In the genomic region with DNA sequence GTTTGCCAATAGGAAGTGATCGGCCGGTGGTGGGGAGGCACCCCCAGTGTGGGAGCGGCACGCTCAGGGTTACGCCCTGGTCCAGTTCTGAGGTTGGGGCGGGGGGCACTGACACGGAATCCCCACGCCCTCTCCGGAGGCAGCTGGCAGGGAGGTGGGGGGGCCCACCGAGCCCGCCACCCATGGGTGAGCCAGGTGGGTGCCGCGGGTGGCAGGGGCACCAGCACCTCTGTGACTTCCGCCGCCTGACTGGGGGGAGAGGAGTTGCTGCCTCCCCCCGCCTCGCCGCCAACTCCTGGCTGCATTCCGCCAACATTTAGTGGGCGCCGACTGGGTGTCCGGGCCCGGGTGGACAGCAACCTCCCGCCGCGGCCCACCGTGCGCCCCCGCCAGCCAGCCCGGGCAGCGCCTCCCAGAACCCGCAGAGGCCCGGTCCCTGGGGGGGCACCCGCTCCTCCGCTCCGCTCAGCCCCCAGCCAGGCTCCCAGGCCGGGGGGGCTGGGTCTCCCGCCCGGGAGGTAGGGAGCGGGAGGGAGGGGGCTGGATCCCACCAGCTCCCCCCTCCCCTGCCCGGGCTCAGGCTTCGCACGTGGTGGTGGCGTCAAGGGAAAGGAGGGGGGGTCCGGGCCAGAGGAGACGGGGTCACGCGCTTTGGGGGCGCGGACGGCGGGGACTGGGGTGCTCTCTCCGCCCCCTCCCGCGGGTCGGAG, we compare ENCODE assay signal across 1 cellular context.
TF ChIP-seq lines count a peak whose summit lies in the region.

No MANE protein-coding gene starts in this region.

TF ChIP-seq in K562, 482 proteins besides CTCF, POLR2A, EP300 and RAD21 (continued from another document and continues in another):
- TF ChIP-seq, protein P1, sequence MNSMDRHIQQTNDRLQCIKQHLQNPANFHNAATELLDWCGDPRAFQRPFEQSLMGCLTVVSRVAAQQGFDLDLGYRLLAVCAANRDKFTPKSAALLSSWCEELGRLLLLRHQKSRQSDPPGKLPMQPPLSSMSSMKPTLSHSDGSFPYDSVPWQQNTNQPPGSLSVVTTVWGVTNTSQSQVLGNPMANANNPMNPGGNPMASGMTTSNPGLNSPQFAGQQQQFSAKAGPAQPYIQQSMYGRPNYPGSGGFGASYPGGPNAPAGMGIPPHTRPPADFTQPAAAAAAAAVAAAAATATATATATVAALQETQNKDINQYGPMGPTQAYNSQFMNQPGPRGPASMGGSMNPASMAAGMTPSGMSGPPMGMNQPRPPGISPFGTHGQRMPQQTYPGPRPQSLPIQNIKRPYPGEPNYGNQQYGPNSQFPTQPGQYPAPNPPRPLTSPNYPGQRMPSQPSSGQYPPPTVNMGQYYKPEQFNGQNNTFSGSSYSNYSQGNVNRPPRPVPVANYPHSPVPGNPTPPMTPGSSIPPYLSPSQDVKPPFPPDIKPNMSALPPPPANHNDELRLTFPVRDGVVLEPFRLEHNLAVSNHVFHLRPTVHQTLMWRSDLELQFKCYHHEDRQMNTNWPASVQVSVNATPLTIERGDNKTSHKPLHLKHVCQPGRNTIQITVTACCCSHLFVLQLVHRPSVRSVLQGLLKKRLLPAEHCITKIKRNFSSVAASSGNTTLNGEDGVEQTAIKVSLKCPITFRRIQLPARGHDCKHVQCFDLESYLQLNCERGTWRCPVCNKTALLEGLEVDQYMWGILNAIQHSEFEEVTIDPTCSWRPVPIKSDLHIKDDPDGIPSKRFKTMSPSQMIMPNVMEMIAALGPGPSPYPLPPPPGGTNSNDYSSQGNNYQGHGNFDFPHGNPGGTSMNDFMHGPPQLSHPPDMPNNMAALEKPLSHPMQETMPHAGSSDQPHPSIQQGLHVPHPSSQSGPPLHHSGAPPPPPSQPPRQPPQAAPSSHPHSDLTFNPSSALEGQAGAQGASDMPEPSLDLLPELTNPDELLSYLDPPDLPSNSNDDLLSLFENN (IDR thresholded peaks at IDR 0.05; ENCODE audit: low read depth in 2 of 2, low read length in 2 of 2): no peak
- TF ChIP-seq, protein P2, sequence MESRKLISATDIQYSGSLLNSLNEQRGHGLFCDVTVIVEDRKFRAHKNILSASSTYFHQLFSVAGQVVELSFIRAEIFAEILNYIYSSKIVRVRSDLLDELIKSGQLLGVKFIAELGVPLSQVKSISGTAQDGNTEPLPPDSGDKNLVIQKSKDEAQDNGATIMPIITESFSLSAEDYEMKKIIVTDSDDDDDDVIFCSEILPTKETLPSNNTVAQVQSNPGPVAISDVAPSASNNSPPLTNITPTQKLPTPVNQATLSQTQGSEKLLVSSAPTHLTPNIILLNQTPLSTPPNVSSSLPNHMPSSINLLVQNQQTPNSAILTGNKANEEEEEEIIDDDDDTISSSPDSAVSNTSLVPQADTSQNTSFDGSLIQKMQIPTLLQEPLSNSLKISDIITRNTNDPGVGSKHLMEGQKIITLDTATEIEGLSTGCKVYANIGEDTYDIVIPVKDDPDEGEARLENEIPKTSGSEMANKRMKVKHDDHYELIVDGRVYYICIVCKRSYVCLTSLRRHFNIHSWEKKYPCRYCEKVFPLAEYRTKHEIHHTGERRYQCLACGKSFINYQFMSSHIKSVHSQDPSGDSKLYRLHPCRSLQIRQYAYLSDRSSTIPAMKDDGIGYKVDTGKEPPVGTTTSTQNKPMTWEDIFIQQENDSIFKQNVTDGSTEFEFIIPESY (CRISPR knock-in tag; IDR thresholded peaks at IDR 0.05): 0 out of 2 replicates have a peak, but pooled peaks have one; percentile 20
- no peak for TF ChIP-seq ZNF408 (CRISPR knock-in tag; IDR thresholded peaks at IDR 0.05; ENCODE audit: low read depth)
- no peak for TF ChIP-seq ZNF589 (CRISPR knock-in tag; IDR thresholded peaks at IDR 0.05; ENCODE audit: low read depth)
- TF ChIP-seq PML (IDR thresholded peaks at IDR 0.05; ENCODE audit: low read length): no peak
- no peak for TF ChIP-seq KDM1A (IDR thresholded peaks at IDR 0.05)
- TF ChIP-seq, protein P3, sequence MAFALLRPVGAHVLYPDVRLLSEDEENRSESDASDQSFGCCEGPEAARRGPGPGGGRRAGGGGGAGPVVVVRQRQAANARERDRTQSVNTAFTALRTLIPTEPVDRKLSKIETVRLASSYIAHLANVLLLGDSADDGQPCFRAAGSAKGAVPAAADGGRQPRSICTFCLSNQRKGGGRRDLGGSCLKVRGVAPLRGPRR (CRISPR knock-in tag; IDR thresholded peaks at IDR 0.05): no peak
- no peak for TF ChIP-seq CHCHD3 (CRISPR knock-in tag; IDR thresholded peaks at IDR 0.05)
- no peak for TF ChIP-seq EHMT2 (IDR thresholded peaks at IDR 0.05)
- no peak for TF ChIP-seq HDAC8 (tag; IDR thresholded peaks at IDR 0.05)
- peak; percentile 84 for TF ChIP-seq RBFOX2 (IDR thresholded peaks at IDR 0.05; ENCODE audit: low read depth, low read length)
- peak; percentile 13 for TF ChIP-seq TBP (optimal IDR thresholded peaks at IDR 0.05; ENCODE audit: low read depth, low read length)
- TF ChIP-seq, protein P4, sequence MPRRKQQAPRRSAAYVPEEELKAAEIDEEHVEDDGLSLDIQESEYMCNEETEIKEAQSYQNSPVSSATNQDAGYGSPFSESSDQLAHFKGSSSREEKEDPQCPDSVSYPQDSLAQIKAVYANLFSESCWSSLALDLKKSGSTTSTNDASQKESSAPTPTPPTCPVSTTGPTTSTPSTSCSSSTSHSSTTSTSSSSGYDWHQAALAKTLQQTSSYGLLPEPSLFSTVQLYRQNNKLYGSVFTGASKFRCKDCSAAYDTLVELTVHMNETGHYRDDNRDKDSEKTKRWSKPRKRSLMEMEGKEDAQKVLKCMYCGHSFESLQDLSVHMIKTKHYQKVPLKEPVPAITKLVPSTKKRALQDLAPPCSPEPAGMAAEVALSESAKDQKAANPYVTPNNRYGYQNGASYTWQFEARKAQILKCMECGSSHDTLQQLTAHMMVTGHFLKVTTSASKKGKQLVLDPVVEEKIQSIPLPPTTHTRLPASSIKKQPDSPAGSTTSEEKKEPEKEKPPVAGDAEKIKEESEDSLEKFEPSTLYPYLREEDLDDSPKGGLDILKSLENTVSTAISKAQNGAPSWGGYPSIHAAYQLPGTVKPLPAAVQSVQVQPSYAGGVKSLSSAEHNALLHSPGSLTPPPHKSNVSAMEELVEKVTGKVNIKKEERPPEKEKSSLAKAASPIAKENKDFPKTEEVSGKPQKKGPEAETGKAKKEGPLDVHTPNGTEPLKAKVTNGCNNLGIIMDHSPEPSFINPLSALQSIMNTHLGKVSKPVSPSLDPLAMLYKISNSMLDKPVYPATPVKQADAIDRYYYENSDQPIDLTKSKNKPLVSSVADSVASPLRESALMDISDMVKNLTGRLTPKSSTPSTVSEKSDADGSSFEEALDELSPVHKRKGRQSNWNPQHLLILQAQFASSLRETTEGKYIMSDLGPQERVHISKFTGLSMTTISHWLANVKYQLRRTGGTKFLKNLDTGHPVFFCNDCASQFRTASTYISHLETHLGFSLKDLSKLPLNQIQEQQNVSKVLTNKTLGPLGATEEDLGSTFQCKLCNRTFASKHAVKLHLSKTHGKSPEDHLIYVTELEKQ (CRISPR knock-in tag; IDR thresholded peaks at IDR 0.05): no peak
- TF ChIP-seq, protein P5, sequence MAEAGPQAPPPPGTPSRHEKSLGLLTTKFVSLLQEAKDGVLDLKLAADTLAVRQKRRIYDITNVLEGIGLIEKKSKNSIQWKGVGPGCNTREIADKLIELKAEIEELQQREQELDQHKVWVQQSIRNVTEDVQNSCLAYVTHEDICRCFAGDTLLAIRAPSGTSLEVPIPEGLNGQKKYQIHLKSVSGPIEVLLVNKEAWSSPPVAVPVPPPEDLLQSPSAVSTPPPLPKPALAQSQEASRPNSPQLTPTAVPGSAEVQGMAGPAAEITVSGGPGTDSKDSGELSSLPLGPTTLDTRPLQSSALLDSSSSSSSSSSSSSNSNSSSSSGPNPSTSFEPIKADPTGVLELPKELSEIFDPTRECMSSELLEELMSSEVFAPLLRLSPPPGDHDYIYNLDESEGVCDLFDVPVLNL (CRISPR knock-in tag; IDR thresholded peaks at IDR 0.05; ENCODE audit: low read depth): 0 out of 2 replicates have a peak, but pooled peaks have one; percentile 21
- no peak for TF ChIP-seq CAMTA2 (CRISPR knock-in tag; conservative IDR thresholded peaks at IDR 0.05)
- TF ChIP-seq TRIM28 (IDR thresholded peaks at IDR 0.05): no peak
- TF ChIP-seq SMARCA4 (IDR thresholded peaks at IDR 0.05): no peak
- no peak for TF ChIP-seq TEAD4 (IDR thresholded peaks at IDR 0.05; ENCODE audit: low read length)
- no peak for TF ChIP-seq TEAD4 (CRISPR knock-in tag; IDR thresholded peaks at IDR 0.05; ENCODE audit: borderline replicate concordance)
- TF ChIP-seq, protein P6, sequence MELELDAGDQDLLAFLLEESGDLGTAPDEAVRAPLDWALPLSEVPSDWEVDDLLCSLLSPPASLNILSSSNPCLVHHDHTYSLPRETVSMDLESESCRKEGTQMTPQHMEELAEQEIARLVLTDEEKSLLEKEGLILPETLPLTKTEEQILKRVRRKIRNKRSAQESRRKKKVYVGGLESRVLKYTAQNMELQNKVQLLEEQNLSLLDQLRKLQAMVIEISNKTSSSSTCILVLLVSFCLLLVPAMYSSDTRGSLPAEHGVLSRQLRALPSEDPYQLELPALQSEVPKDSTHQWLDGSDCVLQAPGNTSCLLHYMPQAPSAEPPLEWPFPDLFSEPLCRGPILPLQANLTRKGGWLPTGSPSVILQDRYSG (tag; conservative IDR thresholded peaks at IDR 0.05; ENCODE audit: low read depth): no peak
- TF ChIP-seq IFI16 (CRISPR knock-in tag; IDR thresholded peaks at IDR 0.05): no peak
- TF ChIP-seq MCM5 (IDR thresholded peaks at IDR 0.05; ENCODE audit: low read depth): no peak
- TF ChIP-seq, protein P7, sequence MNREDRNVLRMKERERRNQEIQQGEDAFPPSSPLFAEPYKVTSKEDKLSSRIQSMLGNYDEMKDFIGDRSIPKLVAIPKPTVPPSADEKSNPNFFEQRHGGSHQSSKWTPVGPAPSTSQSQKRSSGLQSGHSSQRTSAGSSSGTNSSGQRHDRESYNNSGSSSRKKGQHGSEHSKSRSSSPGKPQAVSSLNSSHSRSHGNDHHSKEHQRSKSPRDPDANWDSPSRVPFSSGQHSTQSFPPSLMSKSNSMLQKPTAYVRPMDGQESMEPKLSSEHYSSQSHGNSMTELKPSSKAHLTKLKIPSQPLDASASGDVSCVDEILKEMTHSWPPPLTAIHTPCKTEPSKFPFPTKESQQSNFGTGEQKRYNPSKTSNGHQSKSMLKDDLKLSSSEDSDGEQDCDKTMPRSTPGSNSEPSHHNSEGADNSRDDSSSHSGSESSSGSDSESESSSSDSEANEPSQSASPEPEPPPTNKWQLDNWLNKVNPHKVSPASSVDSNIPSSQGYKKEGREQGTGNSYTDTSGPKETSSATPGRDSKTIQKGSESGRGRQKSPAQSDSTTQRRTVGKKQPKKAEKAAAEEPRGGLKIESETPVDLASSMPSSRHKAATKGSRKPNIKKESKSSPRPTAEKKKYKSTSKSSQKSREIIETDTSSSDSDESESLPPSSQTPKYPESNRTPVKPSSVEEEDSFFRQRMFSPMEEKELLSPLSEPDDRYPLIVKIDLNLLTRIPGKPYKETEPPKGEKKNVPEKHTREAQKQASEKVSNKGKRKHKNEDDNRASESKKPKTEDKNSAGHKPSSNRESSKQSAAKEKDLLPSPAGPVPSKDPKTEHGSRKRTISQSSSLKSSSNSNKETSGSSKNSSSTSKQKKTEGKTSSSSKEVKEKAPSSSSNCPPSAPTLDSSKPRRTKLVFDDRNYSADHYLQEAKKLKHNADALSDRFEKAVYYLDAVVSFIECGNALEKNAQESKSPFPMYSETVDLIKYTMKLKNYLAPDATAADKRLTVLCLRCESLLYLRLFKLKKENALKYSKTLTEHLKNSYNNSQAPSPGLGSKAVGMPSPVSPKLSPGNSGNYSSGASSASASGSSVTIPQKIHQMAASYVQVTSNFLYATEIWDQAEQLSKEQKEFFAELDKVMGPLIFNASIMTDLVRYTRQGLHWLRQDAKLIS (CRISPR knock-in tag; IDR thresholded peaks at IDR 0.05): 0 out of 2 replicates have a peak, but pooled peaks have one; percentile 46
- no peak for TF ChIP-seq NCOA4 (IDR thresholded peaks at IDR 0.05; ENCODE audit: partially characterized antibody)
- no peak for TF ChIP-seq ZBTB1 (CRISPR knock-in tag; IDR thresholded peaks at IDR 0.05; ENCODE audit: borderline replicate concordance, low read depth)
- no peak for TF ChIP-seq HDAC6 (IDR thresholded peaks at IDR 0.05; ENCODE audit: low read depth, low read length)
- TF ChIP-seq ATF1 (CRISPR knock-in tag; IDR thresholded peaks at IDR 0.05): no peak
- 0 out of 2 replicates have a peak, but pooled peaks have one; percentile 17 for TF ChIP-seq ATF1 (tag; IDR thresholded peaks at IDR 0.05)
- no peak for TF ChIP-seq SRSF9 (IDR thresholded peaks at IDR 0.05; ENCODE audit: borderline replicate concordance, low read depth, low read length)
- TF ChIP-seq SRF (CRISPR knock-in tag; IDR thresholded peaks at IDR 0.05): no peak
- TF ChIP-seq, protein P8, sequence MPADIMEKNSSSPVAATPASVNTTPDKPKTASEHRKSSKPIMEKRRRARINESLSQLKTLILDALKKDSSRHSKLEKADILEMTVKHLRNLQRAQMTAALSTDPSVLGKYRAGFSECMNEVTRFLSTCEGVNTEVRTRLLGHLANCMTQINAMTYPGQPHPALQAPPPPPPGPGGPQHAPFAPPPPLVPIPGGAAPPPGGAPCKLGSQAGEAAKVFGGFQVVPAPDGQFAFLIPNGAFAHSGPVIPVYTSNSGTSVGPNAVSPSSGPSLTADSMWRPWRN (IDR thresholded peaks at IDR 0.05; ENCODE audit: low read depth): no peak
- TF ChIP-seq ZNF77 (CRISPR knock-in tag; IDR thresholded peaks at IDR 0.05): no peak
- TF ChIP-seq KLF6 (CRISPR knock-in tag; IDR thresholded peaks at IDR 0.05; ENCODE audit: borderline replicate concordance): no peak
- TF ChIP-seq, protein P9, sequence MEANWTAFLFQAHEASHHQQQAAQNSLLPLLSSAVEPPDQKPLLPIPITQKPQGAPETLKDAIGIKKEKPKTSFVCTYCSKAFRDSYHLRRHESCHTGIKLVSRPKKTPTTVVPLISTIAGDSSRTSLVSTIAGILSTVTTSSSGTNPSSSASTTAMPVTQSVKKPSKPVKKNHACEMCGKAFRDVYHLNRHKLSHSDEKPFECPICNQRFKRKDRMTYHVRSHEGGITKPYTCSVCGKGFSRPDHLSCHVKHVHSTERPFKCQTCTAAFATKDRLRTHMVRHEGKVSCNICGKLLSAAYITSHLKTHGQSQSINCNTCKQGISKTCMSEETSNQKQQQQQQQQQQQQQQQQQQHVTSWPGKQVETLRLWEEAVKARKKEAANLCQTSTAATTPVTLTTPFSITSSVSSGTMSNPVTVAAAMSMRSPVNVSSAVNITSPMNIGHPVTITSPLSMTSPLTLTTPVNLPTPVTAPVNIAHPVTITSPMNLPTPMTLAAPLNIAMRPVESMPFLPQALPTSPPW (CRISPR knock-in tag; IDR thresholded peaks at IDR 0.05): no peak
- no peak for TF ChIP-seq ZNF79 (CRISPR knock-in tag; IDR thresholded peaks at IDR 0.05; ENCODE audit: low read depth)
- no peak for TF ChIP-seq NFATC3 (IDR thresholded peaks at IDR 0.05)
- TF ChIP-seq TCF7 (IDR thresholded peaks at IDR 0.05; ENCODE audit: borderline replicate concordance): 0 out of 2 replicates have a peak, but pooled peaks have one; percentile 39
- TF ChIP-seq TAF9B (IDR thresholded peaks at IDR 0.05; ENCODE audit: partially characterized antibody): no peak
- TF ChIP-seq FOXK2 (conservative IDR thresholded peaks at IDR 0.05 in 1 of 2, IDR thresholded peaks at IDR 0.05 in 1 of 2; ENCODE audit: low read depth in 2 of 2): no peak
- TF ChIP-seq MECOM (CRISPR knock-in tag; IDR thresholded peaks at IDR 0.05): no peak
- TF ChIP-seq U2AF2 (optimal IDR thresholded peaks at IDR 0.05; ENCODE audit: low read depth, low read length): no peak
- peak; percentile 73; the same call in 1 of the 2 replicates for TF ChIP-seq TGIF2 (CRISPR knock-in tag; IDR thresholded peaks at IDR 0.05)
- peak; percentile 43; the same call in 1 of the 2 replicates for TF ChIP-seq GABPB1 (CRISPR knock-in tag; IDR thresholded peaks at IDR 0.05)
